In genomic region chr2:217331577-217332139, GRCh38 we compare ENCODE assay signal across 11 cellular contexts.
DNase-seq lines count a peak whose midpoint lies in the region; ATAC-seq and TF ChIP-seq lines count a peak whose summit lies in the region.
"Had no signal": no experiment of that assay in that cellular context is flagged by ENCODE, and none has a peak within 500 bp of the region (broad histone marks: within the 10 kb centered on the region; RNA-seq: fewer than 3 reads in every experiment).

No MANE protein-coding gene starts in this region.

- H3K27ac ChIP-seq in GM23248 (no peak overlapping the region), ascending aorta (peak overlapping the region; percentile 54 to 58), right cardiac atrium (ENCODE audit: low read length) (peak overlapping the region; percentile 74), substantia nigra (ENCODE audit: low read depth, low read length, poor library complexity, severe bottlenecking) (no peak overlapping the region)
- H3K27ac ChIP-seq: colonic mucosa, ovary had no signal

- no peaks in the 10 kb centered on the region for H3K79me2 ChIP-seq in GM23248 (ENCODE audit: insufficient read depth)

- intact Hi-C loops in ascending aorta (cut with DNase I) (no loop called here), right cardiac atrium (cut with DNase I) (no loop called here)

- H3F3A ChIP-seq in GM23248 (ENCODE audit: insufficient read depth), result peaks cover 11% of the 10 kb centered on the region

- DNase-seq in GM23248 (peak; percentile 61), ascending aorta (ENCODE audit: low spot score in 2 of 2) (no peak), right cardiac atrium (no peak), retina (peak; percentile 50), substantia nigra (lab: John Stamatoyannopoulos, UW) (no peak)
- DNase-seq: colonic mucosa, ovary had no signal

- H3K4me2 ChIP-seq in GM23248 (ENCODE audit: unreplicated experiment), result peak overlapping the region; percentile 4

- no peak for TF ChIP-seq CTCF in ascending aorta (IDR thresholded peaks at IDR 0.05)

- H3K27me3 ChIP-seq in GM23248 (replicated peaks; ENCODE audit: insufficient read depth), result no peaks in the 10 kb centered on the region
- no peaks in the 10 kb centered on the region for H3K27me3 ChIP-seq in ascending aorta
- H3K27me3 ChIP-seq in right cardiac atrium (ENCODE audit: control insufficient read depth, insufficient read depth), result no peaks in the 10 kb centered on the region
- H3K27me3 ChIP-seq: colonic mucosa, ovary had no signal

- H3K4me1 ChIP-seq in GM23248 (ENCODE audit: insufficient read depth) (peaks cover 21% of the 10 kb centered on the region), ascending aorta (peaks cover 7 to 22% of the 10 kb centered on the region in 2 donors), right cardiac atrium (ENCODE audit: control insufficient read depth, insufficient read depth, low read length) (peaks cover 5% of the 10 kb centered on the region)
- H3K4me1 ChIP-seq: colonic mucosa had no signal

- H3K9ac ChIP-seq in GM23248, result no peak overlapping the region

- H3K36me3 ChIP-seq in GM23248 (ENCODE audit: low read depth), result no peaks in the 10 kb centered on the region
- H3K36me3 ChIP-seq in ascending aorta, result no peaks in the 10 kb centered on the region
- H3K36me3 ChIP-seq: colonic mucosa, ovary had no signal

- H3K4me3 ChIP-seq in GM23248 (no peak overlapping the region), ascending aorta (no peak overlapping the region), right cardiac atrium (ENCODE audit: low read length) (no peak overlapping the region)
- H3K4me3 ChIP-seq: colonic mucosa, ovary had no signal

- ATAC-seq in right cardiac atrium (peak; percentile 72), HG03521 (IDR thresholded peaks at IDR 0.05; ENCODE audit: unreplicated experiment) (no peak), GM18498 (IDR thresholded peaks at IDR 0.05; ENCODE audit: unreplicated experiment) (no peak), HG02840 (IDR thresholded peaks at IDR 0.05; ENCODE audit: low FRiP score, unreplicated experiment) (no peak)
- ATAC-seq: activated CD4-positive, CD25-positive, alpha-beta regulatory T cell treated with anti-CD3 and anti-CD28 coated beads, Interleukin-2, amount 50 U/mL, for 24 hours had no signal

- in situ Hi-C loops in GM23248 (cut with MboI), result no loop called here

- no peaks in the 10 kb centered on the region for H4K20me1 ChIP-seq in GM23248 (ENCODE audit: insufficient read depth)

- 7 to 22% methylated on average over 1 of the region's 1 CpG for WGBS in GM23248 (ENCODE audit: low coverage in 1 of 2, low lambda C conversion rate in 2 of 2, missing lambda C conversion rate in 2 of 2), 2 experiments
- 52% methylated on average over 1 of the region's 1 CpG for WGBS in right cardiac atrium

- H3K9me3 ChIP-seq in GM23248 (ENCODE audit: low read depth), result no peaks in the 10 kb centered on the region
- H3K9me3 ChIP-seq in ascending aorta, result no peaks in the 10 kb centered on the region
- no peaks in the 10 kb centered on the region for H3K9me3 ChIP-seq in right cardiac atrium (ENCODE audit: control insufficient read depth, low read length)
- H3K9me3 ChIP-seq: colonic mucosa, ovary had no signal

- H3K9me2 ChIP-seq in GM23248 (ENCODE audit: insufficient read depth), result no peaks in the 10 kb centered on the region

- H2AFZ ChIP-seq in GM23248, result peak overlapping the region; percentile 25; the same call in 1 of the 2 replicates

Comparison
In these comparisons a context has a peak if more than half of its experiments do, and no peak if none do; other contexts are left out.
1. DNase-seq: peak in GM23248 (single experiment) and retina (single experiment); none in ascending aorta (0 of 2), right cardiac atrium (0 of 3) and substantia nigra (0 of 49).
2. H3K27ac ChIP-seq: peak in ascending aorta (2 of 2) and right cardiac atrium (single experiment); none in GM23248 (single experiment) and substantia nigra (single experiment).
3. ATAC-seq: peak in right cardiac atrium (2 of 2); none in HG03521 (single experiment), GM18498 (single experiment) and HG02840 (single experiment).